In genomic region chr2:240064898-240065297, GRCh38 we compare ENCODE assay signal across 34 cellular contexts. TPM values are rescaled to one million over a fixed set of nuclear protein-coding genes. Genes with fewer than 3 reads are reported as not detected.
"Had no signal": no experiment of that assay in that cellular context is flagged by ENCODE, and none has a peak within 500 bp of the region (broad histone marks: within the 10 kb centered on the region; RNA-seq: fewer than 3 reads in every experiment).

No MANE protein-coding gene starts in this region.

- H3K9me3 Mint-ChIP-seq: type B pancreatic cell had no signal

- H3K27ac Mint-ChIP-seq: stimulated activated effector memory CD8-positive, alpha-beta T cell treated with anti-CD3 and anti-CD28 coated beads, Interleukin-12 subunit alpha, Interleukin-12 subunit beta, amount 100 ng/mL, for 72 hours; stimulated activated memory B cell treated with anti-CD40 and anti-IgM and Interleukin-4, amounts not matched to agents 10 μg/mL and 1 μg/mL and 100 μg/mL, for 72 hours; stimulated activated naive B cell treated with anti-CD40 and anti-IgM and Interleukin-4, amounts not matched to agents 10 μg/mL and 1 μg/mL and 100 μg/mL, for 72 hours; stimulated activated naive CD8-positive, alpha-beta T cell treated with anti-CD3 and anti-CD28 coated beads, Interleukin-15, Interleukin-2, amounts not matched to agents 100 ng/mL and 50 ng/mL, for 24 hours; type B pancreatic cell had no signal

- H3K4me1 ChIP-seq: stomach, suprapubic skin, testis, thyroid gland, tibial artery, transverse colon, upper lobe of left lung, upper lobe of right lung, uterus, vagina had no signal

- H3K9me3 ChIP-seq: stomach, suprapubic skin, testis, thoracic aorta, thyroid gland, transverse colon, upper lobe of left lung, upper lobe of right lung, uterus, vagina had no signal

- H3K4me3 Mint-ChIP-seq: stimulated activated effector memory CD8-positive, alpha-beta T cell treated with anti-CD3 and anti-CD28 coated beads, Interleukin-12 subunit alpha, Interleukin-12 subunit beta, amount 100 ng/mL, for 72 hours; stimulated activated memory B cell treated with anti-CD40 and anti-IgM and Interleukin-4, amounts not matched to agents 10 μg/mL and 1 μg/mL and 100 μg/mL, for 72 hours; stimulated activated naive B cell treated with anti-CD40 and anti-IgM and Interleukin-4, amounts not matched to agents 10 μg/mL and 1 μg/mL and 100 μg/mL, for 72 hours; stimulated activated naive CD8-positive, alpha-beta T cell treated with anti-CD3 and anti-CD28 coated beads, Interleukin-15, amount 100 ng/mL, for 72 hours; stimulated activated naive CD8-positive, alpha-beta T cell treated with anti-CD3 and anti-CD28 coated beads, Interleukin-15, Interleukin-2, amounts not matched to agents 100 ng/mL and 50 ng/mL, for 24 hours; type B pancreatic cell had no signal

- FAIRE-seq: urothelium cell line had no signal

- H3K4me1 Mint-ChIP-seq: stimulated activated effector memory CD8-positive, alpha-beta T cell treated with anti-CD3 and anti-CD28 coated beads, Interleukin-12 subunit alpha, Interleukin-12 subunit beta, amount 100 ng/mL, for 72 hours; stimulated activated memory B cell treated with anti-CD40 and anti-IgM and Interleukin-4, amounts not matched to agents 10 μg/mL and 1 μg/mL and 100 μg/mL, for 72 hours; stimulated activated naive B cell treated with anti-CD40 and anti-IgM and Interleukin-4, amounts not matched to agents 10 μg/mL and 1 μg/mL and 100 μg/mL, for 72 hours; stimulated activated naive CD8-positive, alpha-beta T cell treated with anti-CD3 and anti-CD28 coated beads, Interleukin-15, amount 100 ng/mL, for 72 hours had no signal

- H3K27ac ChIP-seq: stomach, suprapubic skin, testis, thoracic aorta, thyroid gland, tibial artery, tibial nerve, transverse colon, upper lobe of left lung, upper lobe of right lung, uterus, vagina had no signal

- DNase-seq: stimulated activated CD4-positive, alpha-beta T cell treated with anti-CD3 and anti-CD28 coated beads, Interleukin-2, amount 100 ng/mL, for 48 hours; stimulated activated CD4-positive, alpha-beta T cell treated with anti-CD3 and anti-CD28 coated beads, Interleukin-4, amount 100 ng/mL, for 1 hour; stimulated activated CD4-positive, alpha-beta T cell treated with anti-CD3 and anti-CD28 coated beads, Interleukin-4, amount 100 ng/mL, for 24 hours; stimulated activated CD4-positive, alpha-beta T cell treated with anti-CD3 and anti-CD28 coated beads, Interleukin-4, amount 100 ng/mL, for 4 hours; stimulated activated CD8-positive, alpha-beta memory T cell treated with anti-CD3 and anti-CD28 coated beads, Interleukin-4, amount 100 ng/mL, for 48 hours; stimulated activated naive B cell treated with anti-CD40 and anti-IgM and Interleukin-4, amounts not matched to agents 10 μg/mL and 1 μg/mL and 100 μg/mL, for 72 hours; stimulated activated naive CD4-positive, alpha-beta T cell; stimulated activated naive CD4-positive, alpha-beta T cell treated with Interleukin-2 at 50 U/mL for 16 hours; stimulated activated naive CD8-positive, alpha-beta T cell treated with anti-CD3 and anti-CD28 coated beads, Interleukin-15, amount 100 ng/mL, for 72 hours; stimulated activated naive CD8-positive, alpha-beta T cell treated with anti-CD3 and anti-CD28 coated beads, Interleukin-15, Interleukin-2, amounts not matched to agents 100 U/mL and 50 U/mL, for 24 hours; stomach; substantia nigra; testis; thyroid gland; tibial artery; transverse colon; trophoblast cell; upper lobe of left lung; upper lobe of right lung; uterus had no signal

- H3K36me3 Mint-ChIP-seq: stimulated activated effector memory CD8-positive, alpha-beta T cell treated with anti-CD3 and anti-CD28 coated beads, Interleukin-12 subunit alpha, Interleukin-12 subunit beta, amount 100 ng/mL, for 72 hours; stimulated activated memory B cell treated with anti-CD40 and anti-IgM and Interleukin-4, amounts not matched to agents 10 μg/mL and 1 μg/mL and 100 μg/mL, for 72 hours; stimulated activated naive B cell treated with anti-CD40 and anti-IgM and Interleukin-4, amounts not matched to agents 10 μg/mL and 1 μg/mL and 100 μg/mL, for 72 hours; type B pancreatic cell had no signal

- H3K4me3 ChIP-seq: stomach, suprapubic skin, testis, thoracic aorta, thyroid gland, tibial artery, tibial nerve, transverse colon, upper lobe of left lung, upper lobe of right lung, uterus, vagina had no signal

- ATAC-seq: stimulated activated effector memory CD8-positive, alpha-beta T cell treated with anti-CD3 and anti-CD28 coated beads, Interleukin-12 subunit alpha, Interleukin-12 subunit beta, amount 100 ng/mL, for 72 hours; stimulated activated memory B cell treated with anti-CD40 and anti-IgM and Interleukin-4, amounts not matched to agents 10 μg/mL and 1 μg/mL and 100 μg/mL, for 72 hours; stimulated activated naive B cell treated with anti-CD40 and anti-IgM and Interleukin-4, amounts not matched to agents 10 μg/mL and 1 μg/mL and 100 μg/mL, for 72 hours; stimulated activated naive CD8-positive, alpha-beta T cell treated with anti-CD3 and anti-CD28 coated beads, Interleukin-15, amount 100 ng/mL, for 72 hours; stimulated activated naive CD8-positive, alpha-beta T cell treated with anti-CD3 and anti-CD28 coated beads, Interleukin-15, Interleukin-2, amounts not matched to agents 100 U/mL and 50 U/mL, for 24 hours; upper lobe of right lung had no signal

- H3K36me3 ChIP-seq: stomach, suprapubic skin, thoracic aorta, thyroid gland, tibial artery, tibial nerve, transverse colon, upper lobe of left lung, upper lobe of right lung, uterus, vagina had no signal

- H3K27me3 ChIP-seq: suprapubic skin, testis, thyroid gland, tibial nerve, upper lobe of left lung, uterus, vagina had no signal

RNA-seq across cellular contexts. Expression of gene OR6B3, which starts 11.6 kb away (rescaled TPM):
- total RNA-seq: stomach, subcutaneous adipose tissue, suprapubic skin, temporal lobe, thoracic aorta, thyroid gland, transverse colon, upper lobe of left lung, upper lobe of right lung, ureter, urinary bladder, uterus, vagina had no signal
- polyA plus RNA-seq: stomach, thymus, urinary bladder had no signal

RNA-seq across cellular contexts. Expression of gene OR6B2, which starts 34.7 kb away (rescaled TPM):
- total RNA-seq: stomach, subcutaneous adipose tissue, suprapubic skin, temporal lobe, testis, thoracic aorta, thyroid gland, transverse colon, upper lobe of left lung, upper lobe of right lung, ureter, urinary bladder, uterus, vagina had no signal
- polyA plus RNA-seq: stomach, thymus, urinary bladder had no signal
